ENCODE assay signal across 8 cellular contexts in genomic region chr10:67697646-67698245, GRCh38. TPM values are rescaled to one million over a fixed set of nuclear protein-coding genes. Genes with fewer than 3 reads are reported as not detected.
DNase-seq lines count a peak whose midpoint lies in the region; ATAC-seq, FAIRE-seq and TF ChIP-seq lines count a peak whose summit lies in the region.

No MANE protein-coding gene starts in this region.

- no peak overlapping the region for H3K27ac ChIP-seq in RWPE2 (ENCODE audit: poor library complexity, severe bottlenecking)

- H3K36me3 ChIP-seq in RWPE2 (ENCODE audit: low read depth), result no peaks in the 10 kb centered on the region
- no peaks in the 10 kb centered on the region for H3K36me3 ChIP-seq in mucosa of descending colon (ENCODE audit: low read depth)

- no peaks in the 10 kb centered on the region for H3K9me3 Mint-ChIP-seq in activated naive CD4-positive, alpha-beta T cell treated with anti-CD3 and anti-CD28 coated beads, Interleukin-2, amount 50 U/mL, for 72 hours

- ATAC-seq in activated naive CD4-positive, alpha-beta T cell treated with anti-CD3 and anti-CD28 coated beads, Interleukin-2, amount 50 U/mL, for 72 hours, result peak; percentile 36 to 73
- ATAC-seq in GM21515 (IDR thresholded peaks at IDR 0.05; ENCODE audit: unreplicated experiment) (peak; percentile 93), RWPE2 (ENCODE audit: low read depth) (peak; percentile 61; the same call in 2 of the 3 replicates), mucosa of descending colon (peak; percentile 70)

- peaks cover 31% of the 10 kb centered on the region for H3K27me3 ChIP-seq in RWPE2 (ENCODE audit: insufficient read depth, poor library complexity, severe bottlenecking)

- H3K4me3 ChIP-seq in RWPE2 (ENCODE audit: severe bottlenecking), result no peak overlapping the region
- H3K4me3 ChIP-seq in mucosa of descending colon, result no peak overlapping the region

- peak; percentile 66 for FAIRE-seq in endometrium (lab: Jason Lieb, UNC)

- TF ChIP-seq CTCF in RWPE2 (IDR thresholded peaks at IDR 0.05; ENCODE audit: poor library complexity, severe bottlenecking) (peak; percentile 76), mucosa of descending colon (IDR thresholded peaks at IDR 0.05) (peak; percentile 42)

- H3K4me1 ChIP-seq in RWPE2 (ENCODE audit: insufficient read depth, poor library complexity, severe bottlenecking), result no peaks in the 10 kb centered on the region
- no peaks in the 10 kb centered on the region for H3K4me1 ChIP-seq in mucosa of descending colon (ENCODE audit: low read depth)

- intact Hi-C loops in mucosa of descending colon (cut with DNase I, micrococcal nuclease), result loop anchor here (5.0 to 10.0 kb wide), 2 partner anchors 85 to 87 kb away; no protein-coding TSS in a partner anchor

- no peak overlapping the region for H3K27ac Mint-ChIP-seq in activated naive CD4-positive, alpha-beta T cell treated with anti-CD3 and anti-CD28 coated beads, Interleukin-2, amount 50 U/mL, for 72 hours

- DNase-seq in activated naive CD4-positive, alpha-beta T cell treated with anti-CD3 and anti-CD28 coated beads, Interleukin-2, amount 50 U/mL, for 72 hours (ENCODE audit: low spot score in 2 of 2), result peak in 1 of 2 donors; percentile 8
- no peak for DNase-seq in activated naive CD4-positive, alpha-beta T cell treated with Interleukin-2 at 50 U/mL for 16 hours
- DNase-seq in HuH-7 (ENCODE audit: low spot score) (peak; percentile 33), RWPE2 (ENCODE audit: low spot score) (no peak), mucosa of descending colon (peak in 1 of 3 donors; percentile 39), NCI-H1930 (lab: John Stamatoyannopoulos, UW) (no peak)

- H3K9me3 ChIP-seq in RWPE2 (ENCODE audit: severe bottlenecking) (no peaks in the 10 kb centered on the region), mucosa of descending colon (no peaks in the 10 kb centered on the region)

- peaks cover 0 to 10% of the 10 kb centered on the region in 2 donors for H3K36me3 Mint-ChIP-seq in activated naive CD4-positive, alpha-beta T cell treated with anti-CD3 and anti-CD28 coated beads, Interleukin-2, amount 50 U/mL, for 72 hours

RNA-seq across cellular contexts. Expression of gene CTNNA3, which starts 1.8 kb away (rescaled TPM):
- total RNA-seq in activated naive CD4-positive, alpha-beta T cell treated with anti-CD3 and anti-CD28 coated beads, Interleukin-2, amount 50 U/mL, for 72 hours, result under 1 TPM; 0.30 to 0.39 TPM
- 1 to 10 TPM in 1 of 3 donors, under 1 TPM in 2; 0.52 to 7.5 (median 0.70) TPM for total RNA-seq in mucosa of descending colon
